Comparison of ENCODE assay signal across 1 cellular context in genomic region chr17:68256671-68257070, GRCh38. TPM values are rescaled to one million over a fixed set of nuclear protein-coding genes. Genes with fewer than 3 reads are reported as not detected.
"Had no signal": no experiment of that assay in that cellular context is flagged by ENCODE, and none has a peak within 500 bp of the region (broad histone marks: within the 10 kb centered on the region; RNA-seq: fewer than 3 reads in every experiment).

No MANE protein-coding gene starts in this region.

RNA-seq across cellular contexts. Expression of gene SLC16A6, which starts 34.3 kb away (rescaled TPM):
- polyA plus RNA-seq: smooth muscle cell had no signal
